Comparison of ENCODE assay signal across 10 cellular contexts in genomic region chr5:25119654-25120053, GRCh38.
DNase-seq lines count a peak whose midpoint lies in the region; ATAC-seq, FAIRE-seq and TF ChIP-seq lines count a peak whose summit lies in the region.
"Had no signal": no experiment of that assay in that cellular context is flagged by ENCODE, and none has a peak within 500 bp of the region (broad histone marks: within the 10 kb centered on the region; RNA-seq: fewer than 3 reads in every experiment).

No MANE protein-coding gene starts in this region.

- no peak overlapping the region for H3K4me3 ChIP-seq in GM12878
- H3K4me3 ChIP-seq in smooth muscle cell = no peak overlapping the region
- H3K4me3 ChIP-seq: cardiac muscle cell, SJCRH30 had no signal

- no peaks in the 10 kb centered on the region for H3K27me3 Mint-ChIP-seq in activated CD4-positive, alpha-beta T cell treated with anti-CD3 and anti-CD28 coated beads, Interleukin-2, amount 10 ng/mL, durations not matched to agents 24 days and 14 days

- no peak for FAIRE-seq in GM12878 (lab: Jason Lieb, UNC)

- H4K20me1 ChIP-seq in GM12878 (ENCODE audit: control insufficient read depth, insufficient read depth) (no peaks in the 10 kb centered on the region), smooth muscle cell (ENCODE audit: low read depth) (no peaks in the 10 kb centered on the region)

- ATAC-seq in GM12878 = peak; percentile 47; the same call in 2 of the 3 replicates
- no peak for ATAC-seq in GM19023 (IDR thresholded peaks at IDR 0.05; ENCODE audit: unreplicated experiment)

- POLR2A ChIA-PET in GM12878 (lab: Charles Lee) = no interaction called here

- no peaks in the 10 kb centered on the region for H3K27me3 ChIP-seq in GM12878 (replicated peaks in 1 of 2; ENCODE audit: control insufficient read depth in 2 of 2, insufficient read depth in 2 of 2, low read length in 1 of 2)
- H3K27me3 ChIP-seq in smooth muscle cell (ENCODE audit: low read depth) = no peaks in the 10 kb centered on the region
- H3K27me3 ChIP-seq: cardiac muscle cell, SJCRH30 had no signal

- WGBS in GM12878 (ENCODE audit: insufficient coverage, insufficient replicate concordance, low lambda C conversion rate, missing lambda C conversion rate) = 62% methylated on average over 6 of the region's 7 CpGs
- WGBS in smooth muscle cell (ENCODE audit: low lambda C conversion rate) = 81% methylated on average over 7 of the region's 7 CpGs

- RAD21 ChIA-PET in GM12878 (lab: Charles Lee; ENCODE audit: unreplicated experiment) = no interaction called here

- no peaks in the 10 kb centered on the region for H3K4me1 ChIP-seq in GM12878 (ENCODE audit: control insufficient read depth, insufficient read depth, low read length)
- no peaks in the 10 kb centered on the region for H3K4me1 ChIP-seq in smooth muscle cell (ENCODE audit: low read depth)
- H3K4me1 ChIP-seq: SJCRH30 had no signal

- no peaks in the 10 kb centered on the region for H3K36me3 Mint-ChIP-seq in activated CD4-positive, alpha-beta T cell treated with anti-CD3 and anti-CD28 coated beads, Interleukin-2, amount 10 ng/mL, durations not matched to agents 24 days and 14 days (ENCODE audit: low read depth)

- H3K36me3 ChIP-seq in GM12878 (ENCODE audit: control insufficient read depth in 2 of 2, insufficient read depth in 2 of 2, low read length in 1 of 2) (no peaks in the 10 kb centered on the region), smooth muscle cell (ENCODE audit: low read depth) (no peaks in the 10 kb centered on the region)
- H3K36me3 ChIP-seq: cardiac muscle cell, SJCRH30 had no signal

- no peaks in the 10 kb centered on the region for H3K9me3 Mint-ChIP-seq in activated CD4-positive, alpha-beta T cell treated with anti-CD3 and anti-CD28 coated beads, Interleukin-2, amount 10 ng/mL, durations not matched to agents 24 days and 14 days

- CTCF ChIA-PET in GM12878 (lab: Yijun Ruan, JAX) = no interaction called here

- H3K27ac ChIP-seq in GM12878 (ENCODE audit: control insufficient read depth, insufficient read depth) (no peak overlapping the region), smooth muscle cell (ENCODE audit: low read depth) (no peak overlapping the region)
- H3K27ac ChIP-seq: cardiac muscle cell, SJCRH30 had no signal

- peak; percentile 1 to 30 for DNase-seq in NCI-H2081 (lab: John Stamatoyannopoulos, UW)
- no peak for DNase-seq in NCI-H2081 treated with DMSO at 0.1 percent for 48 hours (lab: John Stamatoyannopoulos, UW)
- DNase-seq in NCI-H2196 treated with DMSO at 0.1 percent for 48 hours (lab: John Stamatoyannopoulos, UW; ENCODE audit: unreplicated experiment) = peak; percentile 9
- no peak for DNase-seq in GM12878 (ENCODE audit: low read depth, low spot score)
- DNase-seq in smooth muscle cell (lab: John Stamatoyannopoulos, UW; ENCODE audit: unreplicated experiment) = no peak
- no peak for DNase-seq in islet precursor cell
- DNase-seq in activated CD4-positive, alpha-beta T cell treated with anti-CD3 and anti-CD28 coated beads, Interleukin-2, amount 10 ng/mL, durations not matched to agents 24 days and 14 days = no peak

- no peak overlapping the region for H2AFZ ChIP-seq in GM12878 (ENCODE audit: control insufficient read depth, low read depth, low read length)
- H2AFZ ChIP-seq in smooth muscle cell (ENCODE audit: low read depth) = no peak overlapping the region

- no peak overlapping the region for H3K4me2 ChIP-seq in GM12878 (ENCODE audit: control insufficient read depth, insufficient read depth)
- H3K4me2 ChIP-seq in smooth muscle cell = no peak overlapping the region

- H3F3A ChIP-seq in smooth muscle cell (ENCODE audit: low read depth) = no peaks in the 10 kb centered on the region

- intact Hi-C loops in GM12878 (cut with micrococcal nuclease; ENCODE audit: unreplicated experiment) = no loop called here
- intact Hi-C loops in activated CD4-positive, alpha-beta T cell treated with anti-CD3 and anti-CD28 coated beads, Interleukin-2, amount 10 ng/mL, durations not matched to agents 24 days and 14 days (cut with micrococcal nuclease) = no loop called here

- SMC1A ChIA-PET in GM12878 (lab: Charles Lee; ENCODE audit: uncharacterized antibody, unreplicated experiment) = no interaction called here

- H3K4me3 Mint-ChIP-seq in activated CD4-positive, alpha-beta T cell treated with anti-CD3 and anti-CD28 coated beads, Interleukin-2, amount 10 ng/mL, durations not matched to agents 24 days and 14 days = no peak overlapping the region

- no peak for TF ChIP-seq EP300 in GM12878 (IDR thresholded peaks at IDR 0.05; ENCODE audit: borderline replicate concordance in 1 of 2, control insufficient read depth in 1 of 2, low read depth in 2 of 2, low read length in 2 of 2)

- H3K4me1 Mint-ChIP-seq in activated CD4-positive, alpha-beta T cell treated with anti-CD3 and anti-CD28 coated beads, Interleukin-2, amount 10 ng/mL, durations not matched to agents 24 days and 14 days = no peaks in the 10 kb centered on the region

- H3K79me2 ChIP-seq in GM12878 (ENCODE audit: control insufficient read depth, insufficient read depth, low read length) = no peaks in the 10 kb centered on the region
- no peaks in the 10 kb centered on the region for H3K79me2 ChIP-seq in smooth muscle cell (ENCODE audit: low read depth)

- in situ Hi-C loops in GM12878 (cut with MboI) = no loop called here

- no peaks in the 10 kb centered on the region for H3K9me3 ChIP-seq in GM12878 (replicated peaks; ENCODE audit: control insufficient read depth, insufficient read depth, low read length)
- H3K9me3 ChIP-seq in smooth muscle cell (replicated peaks; ENCODE audit: low read depth) = no peaks in the 10 kb centered on the region
- H3K9me3 ChIP-seq: SJCRH30 had no signal

- no peak for TF ChIP-seq POLR2A in GM12878 (IDR thresholded peaks at IDR 0.05; ENCODE audit: low read depth, low read length)

- H3K9ac ChIP-seq in GM12878 (ENCODE audit: control insufficient read depth, insufficient read depth, low read length) (no peak overlapping the region), smooth muscle cell (ENCODE audit: low read depth) (no peak overlapping the region)

- no TSS peak for BruUV-seq in GM12878 (replicated peaks; lab: Mats Ljungman, UMichigan)

- 0 out of 2 replicates have a peak, but pooled peaks have one; percentile 13 for TF ChIP-seq RAD21 in GM12878 (IDR thresholded peaks at IDR 0.05; ENCODE audit: insufficient read depth, low read depth, low read length)

- TF ChIP-seq CTCF in GM12878 (IDR thresholded peaks at IDR 0.05 in 2 of 3, conservative IDR thresholded peaks at IDR 0.05 in 1 of 3; ENCODE audit: control insufficient read depth in 2 of 3, extremely low read depth in 1 of 3, insufficient read depth in 1 of 3, low read depth in 3 of 3, low read length in 3 of 3) = peak in 2 of 3 experiments; percentile 15 to 18; a peak in 2 of 6 replicates
- TF ChIP-seq CTCF in smooth muscle cell (IDR thresholded peaks at IDR 0.05; ENCODE audit: borderline replicate concordance, insufficient read depth, poor library complexity, severe bottlenecking) = peak; percentile 67

- H3K27ac Mint-ChIP-seq in activated CD4-positive, alpha-beta T cell treated with anti-CD3 and anti-CD28 coated beads, Interleukin-2, amount 10 ng/mL, durations not matched to agents 24 days and 14 days = no peak overlapping the region

TF ChIP-seq in GM12878, 131 proteins besides CTCF, POLR2A, EP300 and RAD21:
- TF ChIP-seq RUNX3 (IDR thresholded peaks at IDR 0.05; ENCODE audit: low read length) (no peak), BCLAF1 (IDR thresholded peaks at IDR 0.05) (no peak), FOS (IDR thresholded peaks at IDR 0.05; ENCODE audit: borderline replicate concordance, extremely low read depth, insufficient read length) (no peak), MEF2A (IDR thresholded peaks at IDR 0.05; ENCODE audit: insufficient read depth, low read depth, low read length) (no peak), ATF7 (IDR thresholded peaks at IDR 0.05; ENCODE audit: low read depth) (no peak), MTA2 (IDR thresholded peaks at IDR 0.05; ENCODE audit: low read depth) (no peak), CREM (IDR thresholded peaks at IDR 0.05; ENCODE audit: low read depth) (no peak), RBBP5 (conservative IDR thresholded peaks at IDR 0.05) (no peak), TCF3 (IDR thresholded peaks at IDR 0.05; ENCODE audit: borderline replicate concordance, insufficient read depth, low read depth, low read length) (no peak), EGR1 (IDR thresholded peaks at IDR 0.05; ENCODE audit: borderline replicate concordance in 1 of 2, low read depth in 2 of 2, low read length in 2 of 2) (no peak), LARP7 (IDR thresholded peaks at IDR 0.05) (no peak), SRF (IDR thresholded peaks at IDR 0.05; ENCODE audit: low read depth in 2 of 2, low read length in 2 of 2) (no peak)

Comparison
In these comparisons a context has a peak if more than half of its experiments do, and no peak if none do; other contexts are left out.
1. DNase-seq: peak in NCI-H2081 (2 of 2) and NCI-H2196 treated with DMSO at 0.1 percent for 48 hours (single experiment); none in NCI-H2081 treated with DMSO at 0.1 percent for 48 hours (single experiment), GM12878 (single experiment), smooth muscle cell (single experiment), islet precursor cell (single experiment) and activated CD4-positive, alpha-beta T cell treated with anti-CD3 and anti-CD28 coated beads, Interleukin-2, amount 10 ng/mL, durations not matched to agents 24 days and 14 days (single experiment).